ENCODE assay signal across 13 cellular contexts in the genomic region with DNA sequence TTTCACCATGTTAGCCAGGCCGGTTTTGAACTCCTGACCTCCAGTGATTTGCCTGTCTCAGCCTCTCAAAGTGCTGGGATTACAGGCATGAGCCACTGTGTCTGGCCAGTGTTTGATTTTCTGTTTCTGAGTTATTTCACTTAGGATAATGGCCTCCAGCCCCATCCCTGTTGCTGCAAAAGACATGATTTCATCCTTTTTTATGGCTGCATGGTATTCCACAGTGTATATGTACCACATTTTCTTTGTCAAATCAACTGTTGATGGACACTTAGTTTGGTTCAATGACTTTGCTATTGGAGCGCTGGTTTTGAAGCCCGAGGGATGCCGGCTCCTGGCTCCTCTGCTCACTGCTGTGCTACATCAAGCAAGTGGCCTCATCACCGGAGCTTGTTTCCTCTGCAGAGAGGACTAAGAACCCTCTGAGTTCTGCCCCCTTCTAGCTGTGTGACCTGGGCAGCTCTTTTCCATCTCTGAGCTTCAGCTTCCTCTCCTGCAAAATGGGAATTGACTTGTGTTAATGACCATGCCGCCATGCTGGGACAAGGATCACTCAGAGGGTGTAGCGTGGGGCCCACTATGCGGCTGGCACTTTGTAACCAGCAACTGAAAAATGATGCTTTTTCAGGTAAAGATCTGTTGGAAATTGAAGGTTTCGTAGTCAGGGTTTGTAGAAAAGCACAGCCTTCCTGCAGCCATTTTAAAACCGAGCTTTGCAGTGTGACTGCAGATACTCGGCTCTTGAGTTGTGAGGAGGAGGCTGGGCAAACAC. TPM values are rescaled to one million over a fixed set of nuclear protein-coding genes. Genes with fewer than 3 reads are reported as not detected.
DNase-seq lines count a peak whose midpoint lies in the region; ATAC-seq, FAIRE-seq and TF ChIP-seq lines count a peak whose summit lies in the region.
"Had no signal": no experiment of that assay in that cellular context is flagged by ENCODE, and none has a peak within 500 bp of the region (broad histone marks: within the 10 kb centered on the region; RNA-seq: fewer than 3 reads in every experiment).

No MANE protein-coding gene starts in this region.

- TF ChIP-seq CTCF in 22Rv1 (IDR thresholded peaks at IDR 0.05): no peak
- TF ChIP-seq CTCF in D721Med (IDR thresholded peaks at IDR 0.05; ENCODE audit: insufficient read depth, missing control alignments): no peak
- no peak for TF ChIP-seq CTCF in coronary artery (IDR thresholded peaks at IDR 0.05)
- no peak for TF ChIP-seq CTCF in PC-3 (conservative IDR thresholded peaks at IDR 0.05; ENCODE audit: low read depth, low read length)

- 0 out of 2 replicates have a peak, but pooled peaks cover 2% of the 10 kb centered on the region for H3K27me3 ChIP-seq in PC-3 (ENCODE audit: low read length)

- FAIRE-seq in D721Med (lab: Jason Lieb, UNC): no peak
- FAIRE-seq: H54 had no signal

- H3K27ac ChIP-seq in 22Rv1 (peak overlapping the region; percentile 80), coronary artery (no peak overlapping the region), PC-3 (ENCODE audit: low read length) (no peak overlapping the region)
- H3K27ac ChIP-seq: KMS-11 had no signal

- no peak for ATAC-seq in PC-3

- H3K4me3 ChIP-seq in coronary artery: peak overlapping the region; percentile 14
- no peak overlapping the region for H3K4me3 ChIP-seq in PC-3 (ENCODE audit: low read length)

- peak; percentile 0 for DNase-seq in D721Med (ENCODE audit: insufficient read length, low spot score)
- DNase-seq in coronary artery (ENCODE audit: low spot score): peak; percentile 31
- DNase-seq in posterior vena cava (ENCODE audit: low spot score): peak; percentile 41
- no peak for DNase-seq in NCI-H1105 treated with DMSO at 0.1 percent for 48 hours (lab: John Stamatoyannopoulos, UW)
- DNase-seq in PC-3: no peak
- no peak for DNase-seq in NCI-H345 (lab: John Stamatoyannopoulos, UW)
- DNase-seq: CD8-positive, alpha-beta memory T cell; EL; MM.1S; NCI-H187 treated with DMSO at 0.1 percent for 48 hours had no signal

- no TSS peak for BruUV-seq in PC-3 (replicated peaks; lab: Mats Ljungman, UMichigan)

- H3K4me1 ChIP-seq in PC-3 (ENCODE audit: insufficient read depth, low read length): peaks cover 6% of the 10 kb centered on the region

- H3K9me2 ChIP-seq in PC-3 (replicated peaks; ENCODE audit: low read length): no peaks in the 10 kb centered on the region

- intact Hi-C loops in posterior vena cava (cut with DNase I): no loop called here
- intact Hi-C loops in PC-3 (cut with micrococcal nuclease): no loop called here

- H3K36me3 ChIP-seq in PC-3 (ENCODE audit: low read depth, low read length): no peaks in the 10 kb centered on the region

- H3K9ac ChIP-seq in PC-3 (ENCODE audit: low read length): no peak overlapping the region
- H3K9ac ChIP-seq: KMS-11 had no signal

- no peaks in the 10 kb centered on the region for H4K20me1 ChIP-seq in PC-3 (ENCODE audit: low read length)

- no peaks in the 10 kb centered on the region for H3F3A ChIP-seq in PC-3 (ENCODE audit: low read length, unreplicated experiment)

- POLR2A ChIA-PET in PC-3 (lab: Charles Lee; ENCODE audit: unreplicated experiment): no interaction called here

- CTCF ChIA-PET in PC-3 (lab: Charles Lee): no interaction called here

- no peak overlapping the region for H2AFZ ChIP-seq in PC-3 (ENCODE audit: low read length)

- no peaks in the 10 kb centered on the region for H3K79me2 ChIP-seq in PC-3 (ENCODE audit: low read length)

- no peaks in the 10 kb centered on the region for H3K9me3 ChIP-seq in PC-3 (ENCODE audit: low read length)

- H3K4me2 ChIP-seq in PC-3 (ENCODE audit: low read length): no peak overlapping the region
- H3K4me2 ChIP-seq: KMS-11 had no signal

RNA-seq across cellular contexts. Expression of gene NEURL1B, which starts 4.6 kb away (rescaled TPM):
- total RNA-seq in posterior vena cava: 10 to 100 TPM; 32.9 to 38.6 TPM
- total RNA-seq in PC-3 (2014; rRNA removed): 0.95 and 2.5 TPM in 2 replicates

Comparison
In these comparisons a context has a peak if more than half of its experiments do, and no peak if none do; other contexts are left out.
1. DNase-seq: peak in D721Med (single experiment), coronary artery (single experiment) and posterior vena cava (single experiment); none in NCI-H1105 treated with DMSO at 0.1 percent for 48 hours (single experiment), PC-3 (single experiment) and NCI-H345 (single experiment).